Comparison of ENCODE assay signal across 2 cellular contexts in genomic region chr11:71067753-71068152, GRCh38.
TF ChIP-seq lines count a peak whose summit lies in the region.

No MANE protein-coding gene starts in this region.

TF ChIP-seq in HepG2, 621 proteins besides CTCF, POLR2A, EP300 and RAD21 (continued from another document and continues in another):
- TF ChIP-seq, protein P1, sequence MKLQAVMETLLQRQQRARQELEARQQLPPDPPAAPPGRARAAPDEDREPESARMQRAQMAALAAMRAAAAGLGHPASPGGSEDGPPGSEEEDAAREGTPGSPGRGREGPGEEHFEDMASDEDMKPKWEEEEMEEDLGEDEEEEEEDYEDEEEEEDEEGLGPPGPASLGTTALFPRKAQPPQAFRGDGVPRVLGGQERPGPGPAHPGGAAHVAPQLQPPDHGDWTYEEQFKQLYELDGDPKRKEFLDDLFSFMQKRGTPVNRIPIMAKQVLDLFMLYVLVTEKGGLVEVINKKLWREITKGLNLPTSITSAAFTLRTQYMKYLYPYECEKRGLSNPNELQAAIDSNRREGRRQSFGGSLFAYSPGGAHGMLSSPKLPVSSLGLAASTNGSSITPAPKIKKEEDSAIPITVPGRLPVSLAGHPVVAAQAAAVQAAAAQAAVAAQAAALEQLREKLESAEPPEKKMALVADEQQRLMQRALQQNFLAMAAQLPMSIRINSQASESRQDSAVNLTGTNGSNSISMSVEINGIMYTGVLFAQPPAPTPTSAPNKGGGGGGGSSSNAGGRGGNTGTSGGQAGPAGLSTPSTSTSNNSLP (IDR thresholded peaks at IDR 0.05; ENCODE audit: low read depth, low read length), result no peak
- TF ChIP-seq ZNF501 (CRISPR knock-in tag; IDR thresholded peaks at IDR 0.05), result no peak
- no peak for TF ChIP-seq HNRNPK (IDR thresholded peaks at IDR 0.05; ENCODE audit: low read depth, low read length, poor library complexity, severe bottlenecking)
- TF ChIP-seq CREB1 (IDR thresholded peaks at IDR 0.05), result peak; percentile 92
- TF ChIP-seq CREB1 (CRISPR knock-in tag; IDR thresholded peaks at IDR 0.05), result no peak
- no peak for TF ChIP-seq SCMH1 (CRISPR knock-in tag; IDR thresholded peaks at IDR 0.05; ENCODE audit: borderline replicate concordance)
- peak; percentile 23; the same call in 1 of the 2 replicates for TF ChIP-seq LCORL (IDR thresholded peaks at IDR 0.05)
- no peak for TF ChIP-seq LCORL (CRISPR knock-in tag; IDR thresholded peaks at IDR 0.05)
- TF ChIP-seq AHDC1 (CRISPR knock-in tag; IDR thresholded peaks at IDR 0.05; ENCODE audit: borderline replicate concordance), result no peak
- no peak for TF ChIP-seq NFE2L2 (IDR thresholded peaks at IDR 0.05; ENCODE audit: low read length)
- TF ChIP-seq PPARG (CRISPR knock-in tag; conservative IDR thresholded peaks at IDR 0.05), result no peak
- TF ChIP-seq, protein P2, sequence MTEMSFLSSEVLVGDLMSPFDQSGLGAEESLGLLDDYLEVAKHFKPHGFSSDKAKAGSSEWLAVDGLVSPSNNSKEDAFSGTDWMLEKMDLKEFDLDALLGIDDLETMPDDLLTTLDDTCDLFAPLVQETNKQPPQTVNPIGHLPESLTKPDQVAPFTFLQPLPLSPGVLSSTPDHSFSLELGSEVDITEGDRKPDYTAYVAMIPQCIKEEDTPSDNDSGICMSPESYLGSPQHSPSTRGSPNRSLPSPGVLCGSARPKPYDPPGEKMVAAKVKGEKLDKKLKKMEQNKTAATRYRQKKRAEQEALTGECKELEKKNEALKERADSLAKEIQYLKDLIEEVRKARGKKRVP (CRISPR knock-in tag; IDR thresholded peaks at IDR 0.05), result no peak
- 0 out of 2 replicates have a peak, but pooled peaks have one; percentile 20 for TF ChIP-seq ARNT (IDR thresholded peaks at IDR 0.05)
- 0 out of 2 replicates have a peak, but pooled peaks have one; percentile 35 for TF ChIP-seq FOXP1 (IDR thresholded peaks at IDR 0.05)
- TF ChIP-seq FOXP1 (CRISPR knock-in tag; IDR thresholded peaks at IDR 0.05), result no peak
- no peak for TF ChIP-seq MLXIP (CRISPR knock-in tag; IDR thresholded peaks at IDR 0.05; ENCODE audit: borderline replicate concordance)
- TF ChIP-seq MTA3 (CRISPR knock-in tag; IDR thresholded peaks at IDR 0.05), result no peak
- no peak for TF ChIP-seq BRD4 (CRISPR knock-in tag; IDR thresholded peaks at IDR 0.05)
- no peak for TF ChIP-seq MATR3 (CRISPR knock-in tag; IDR thresholded peaks at IDR 0.05)
- no peak for TF ChIP-seq MAF1 (CRISPR knock-in tag; IDR thresholded peaks at IDR 0.05; ENCODE audit: borderline replicate concordance)
- TF ChIP-seq REL (CRISPR knock-in tag; conservative IDR thresholded peaks at IDR 0.05), result no peak

TF ChIP-seq in HEK293, 187 proteins besides CTCF, POLR2A, EP300 and RAD21 (continued from another document):
- TF ChIP-seq ZSCAN5A (tag by site-specific recombination; IDR thresholded peaks at IDR 0.05) (no peak), ZNF221 (tag by site-specific recombination; IDR thresholded peaks at IDR 0.05; ENCODE audit: borderline replicate concordance) (no peak), ZNF488 (tag by site-specific recombination; IDR thresholded peaks at IDR 0.05) (no peak), ZNF596 (tag by site-specific recombination; IDR thresholded peaks at IDR 0.05) (no peak), MZF1 (tag by site-specific recombination; IDR thresholded peaks at IDR 0.05; ENCODE audit: borderline replicate concordance) (no peak), ZFP3 (tag by site-specific recombination; IDR thresholded peaks at IDR 0.05; ENCODE audit: low read depth) (no peak), ZSCAN16 (tag by site-specific recombination; IDR thresholded peaks at IDR 0.05) (no peak), PRDM1 (tag by site-specific recombination; IDR thresholded peaks at IDR 0.05) (no peak), ZNF140 (tag by site-specific recombination; IDR thresholded peaks at IDR 0.05) (no peak), ZBTB6 (tag by site-specific recombination; IDR thresholded peaks at IDR 0.05) (no peak), ZNF776 (tag by site-specific recombination; IDR thresholded peaks at IDR 0.05; ENCODE audit: borderline replicate concordance) (0 out of 2 replicates have a peak, but pooled peaks have one; percentile 49), KLF16 (tag by site-specific recombination; IDR thresholded peaks at IDR 0.05) (no peak), BCL11A (tag by site-specific recombination; IDR thresholded peaks at IDR 0.05; ENCODE audit: low read depth) (no peak), HOXA7 (CRISPR knock-in tag; IDR thresholded peaks at IDR 0.05; ENCODE audit: borderline replicate concordance) (no peak), ZNF184 (tag by site-specific recombination; IDR thresholded peaks at IDR 0.05) (no peak), ZBTB10 (tag by site-specific recombination; IDR thresholded peaks at IDR 0.05) (no peak), ZFP69B (tag by site-specific recombination; IDR thresholded peaks at IDR 0.05) (no peak), ZNF510 (tag by site-specific recombination; IDR thresholded peaks at IDR 0.05; ENCODE audit: insufficient replicate concordance) (no peak), TRIM28 (IDR thresholded peaks at IDR 0.05; ENCODE audit: borderline replicate concordance, low read length) (no peak), ZBTB26 (tag by site-specific recombination; optimal IDR thresholded peaks at IDR 0.05) (peak; percentile 6), ZNF416 (tag by site-specific recombination; IDR thresholded peaks at IDR 0.05) (no peak)
- TF ChIP-seq, protein P3, sequence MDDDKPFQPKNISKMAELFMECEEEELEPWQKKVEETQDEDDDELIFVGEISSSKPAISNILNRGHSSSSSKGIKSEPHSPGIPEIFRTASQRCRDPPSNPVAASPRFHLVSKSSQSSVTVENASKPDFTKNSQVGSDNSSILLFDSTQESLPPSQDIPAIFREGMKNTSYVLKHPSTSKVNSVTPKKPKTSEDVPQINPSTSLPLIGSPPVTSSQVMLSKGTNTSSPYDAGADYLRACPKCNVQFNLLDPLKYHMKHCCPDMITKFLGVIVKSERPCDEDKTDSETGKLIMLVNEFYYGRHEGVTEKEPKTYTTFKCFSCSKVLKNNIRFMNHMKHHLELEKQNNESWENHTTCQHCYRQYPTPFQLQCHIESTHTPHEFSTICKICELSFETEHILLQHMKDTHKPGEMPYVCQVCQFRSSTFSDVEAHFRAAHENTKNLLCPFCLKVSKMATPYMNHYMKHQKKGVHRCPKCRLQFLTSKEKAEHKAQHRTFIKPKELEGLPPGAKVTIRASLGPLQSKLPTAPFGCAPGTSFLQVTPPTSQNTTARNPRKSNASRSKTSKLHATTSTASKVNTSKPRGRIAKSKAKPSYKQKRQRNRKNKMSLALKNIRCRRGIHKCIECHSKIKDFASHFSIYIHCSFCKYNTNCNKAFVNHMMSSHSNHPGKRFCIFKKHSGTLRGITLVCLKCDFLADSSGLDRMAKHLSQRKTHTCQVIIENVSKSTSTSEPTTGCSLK (tag by site-specific recombination; IDR thresholded peaks at IDR 0.05), result no peak
- TF ChIP-seq, protein P4, sequence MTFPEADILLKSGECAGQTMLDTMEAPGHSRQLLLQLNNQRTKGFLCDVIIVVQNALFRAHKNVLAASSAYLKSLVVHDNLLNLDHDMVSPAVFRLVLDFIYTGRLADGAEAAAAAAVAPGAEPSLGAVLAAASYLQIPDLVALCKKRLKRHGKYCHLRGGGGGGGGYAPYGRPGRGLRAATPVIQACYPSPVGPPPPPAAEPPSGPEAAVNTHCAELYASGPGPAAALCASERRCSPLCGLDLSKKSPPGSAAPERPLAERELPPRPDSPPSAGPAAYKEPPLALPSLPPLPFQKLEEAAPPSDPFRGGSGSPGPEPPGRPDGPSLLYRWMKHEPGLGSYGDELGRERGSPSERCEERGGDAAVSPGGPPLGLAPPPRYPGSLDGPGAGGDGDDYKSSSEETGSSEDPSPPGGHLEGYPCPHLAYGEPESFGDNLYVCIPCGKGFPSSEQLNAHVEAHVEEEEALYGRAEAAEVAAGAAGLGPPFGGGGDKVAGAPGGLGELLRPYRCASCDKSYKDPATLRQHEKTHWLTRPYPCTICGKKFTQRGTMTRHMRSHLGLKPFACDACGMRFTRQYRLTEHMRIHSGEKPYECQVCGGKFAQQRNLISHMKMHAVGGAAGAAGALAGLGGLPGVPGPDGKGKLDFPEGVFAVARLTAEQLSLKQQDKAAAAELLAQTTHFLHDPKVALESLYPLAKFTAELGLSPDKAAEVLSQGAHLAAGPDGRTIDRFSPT (tag by site-specific recombination; IDR thresholded peaks at IDR 0.05), result no peak
- TF ChIP-seq, protein P5, sequence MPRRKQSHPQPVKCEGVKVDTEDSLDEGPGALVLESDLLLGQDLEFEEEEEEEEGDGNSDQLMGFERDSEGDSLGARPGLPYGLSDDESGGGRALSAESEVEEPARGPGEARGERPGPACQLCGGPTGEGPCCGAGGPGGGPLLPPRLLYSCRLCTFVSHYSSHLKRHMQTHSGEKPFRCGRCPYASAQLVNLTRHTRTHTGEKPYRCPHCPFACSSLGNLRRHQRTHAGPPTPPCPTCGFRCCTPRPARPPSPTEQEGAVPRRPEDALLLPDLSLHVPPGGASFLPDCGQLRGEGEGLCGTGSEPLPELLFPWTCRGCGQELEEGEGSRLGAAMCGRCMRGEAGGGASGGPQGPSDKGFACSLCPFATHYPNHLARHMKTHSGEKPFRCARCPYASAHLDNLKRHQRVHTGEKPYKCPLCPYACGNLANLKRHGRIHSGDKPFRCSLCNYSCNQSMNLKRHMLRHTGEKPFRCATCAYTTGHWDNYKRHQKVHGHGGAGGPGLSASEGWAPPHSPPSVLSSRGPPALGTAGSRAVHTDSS (tag by site-specific recombination; IDR thresholded peaks at IDR 0.05), result peak; percentile 81; the same call in 1 of the 2 replicates
